ENCODE assay signal across 14 cellular contexts in genomic region chr11:72820439-72821139, GRCh38. TPM values are rescaled to one million over a fixed set of nuclear protein-coding genes. Genes with fewer than 3 reads are reported as not detected.
DNase-seq lines count a peak whose midpoint lies in the region; ATAC-seq and TF ChIP-seq lines count a peak whose summit lies in the region.
"Had no signal": no experiment of that assay in that cellular context is flagged by ENCODE, and none has a peak within 500 bp of the region (broad histone marks: within the 10 kb centered on the region; RNA-seq: fewer than 3 reads in every experiment).

No MANE protein-coding gene starts in this region.

- no peak overlapping the region for H2AFZ ChIP-seq in OCI-LY1 (ENCODE audit: low read length)

- no peak for DNase-seq in activated CD4-positive, alpha-beta T cell treated with anti-CD3 and anti-CD28 coated beads, Interleukin-2, amount 10 ng/mL, durations not matched to agents 24 days and 14 days
- DNase-seq in activated CD4-positive, alpha-beta T cell treated with anti-CD3 and anti-CD28 coated beads, Interleukin-2, amount 10 ng/mL, durations not matched to agents 7 days and 5 days: no peak
- DNase-seq in progenitor cell of endocrine pancreas (ENCODE audit: low spot score, unreplicated experiment): no peak
- DNase-seq in posterior vena cava (ENCODE audit: low spot score): no peak
- no peak for DNase-seq in hepatic stellate cell (ENCODE audit: low spot score)
- DNase-seq: cerebellar nuclear complex, hypothalamus, Karpas-422, left ventricle myocardium superior, NCI-H526 treated with DMSO at 0.1 percent for 48 hours, stomach had no signal

- H3K27ac Mint-ChIP-seq in activated CD4-positive, alpha-beta T cell treated with anti-CD3 and anti-CD28 coated beads, Interleukin-2, amount 10 ng/mL, durations not matched to agents 24 days and 14 days: peak overlapping the region; percentile 56
- no peak overlapping the region for H3K27ac Mint-ChIP-seq in activated CD4-positive, alpha-beta T cell treated with anti-CD3 and anti-CD28 coated beads, Interleukin-2, amount 10 ng/mL, durations not matched to agents 7 days and 5 days
- H3K27ac Mint-ChIP-seq in progenitor cell of endocrine pancreas: peak overlapping the region; percentile 52

- H3K9me2 ChIP-seq in OCI-LY1 (ENCODE audit: low read depth, low read length): no peaks in the 10 kb centered on the region

- peaks cover 39% of the 10 kb centered on the region; the same call in 1 of the 2 replicates for H3K36me3 ChIP-seq in OCI-LY1 (ENCODE audit: insufficient read depth, low read length)

- H3K27ac ChIP-seq in OCI-LY1 (ENCODE audit: low read depth, low read length, poor library complexity, severe bottlenecking): peak overlapping the region; percentile 76

- no peak overlapping the region for H3K4me3 ChIP-seq in OCI-LY1 (ENCODE audit: low read depth, low read length, poor library complexity, severe bottlenecking)

- no peak overlapping the region for H3K4me3 Mint-ChIP-seq in activated CD4-positive, alpha-beta T cell treated with anti-CD3 and anti-CD28 coated beads, Interleukin-2, amount 10 ng/mL, durations not matched to agents 24 days and 14 days
- no peak overlapping the region for H3K4me3 Mint-ChIP-seq in activated CD4-positive, alpha-beta T cell treated with anti-CD3 and anti-CD28 coated beads, Interleukin-2, amount 10 ng/mL, durations not matched to agents 7 days and 5 days
- peak overlapping the region; percentile 66 for H3K4me3 Mint-ChIP-seq in progenitor cell of endocrine pancreas (ENCODE audit: low read depth)

- H3K9me3 Mint-ChIP-seq in activated CD4-positive, alpha-beta T cell treated with anti-CD3 and anti-CD28 coated beads, Interleukin-2, amount 10 ng/mL, durations not matched to agents 24 days and 14 days: no peaks in the 10 kb centered on the region
- no peaks in the 10 kb centered on the region for H3K9me3 Mint-ChIP-seq in activated CD4-positive, alpha-beta T cell treated with anti-CD3 and anti-CD28 coated beads, Interleukin-2, amount 10 ng/mL, durations not matched to agents 7 days and 5 days
- no peaks in the 10 kb centered on the region for H3K9me3 Mint-ChIP-seq in progenitor cell of endocrine pancreas (ENCODE audit: low read depth)

- CTCF ChIA-PET in activated CD4-positive, alpha-beta T cell treated with anti-CD3 and anti-CD28 coated beads, Interleukin-2, amount 10 ng/mL, durations not matched to agents 7 days and 5 days (lab: Charles Lee): interaction anchor here (1.5 to 2.7 kb wide), 2 partner anchors 8 to 27 kb away, joined by 3 to 9 read pairs; partner anchors contain the start of gene STARD10

- intact Hi-C loops in activated CD4-positive, alpha-beta T cell treated with anti-CD3 and anti-CD28 coated beads, Interleukin-2, amount 10 ng/mL, durations not matched to agents 24 days and 14 days (cut with micrococcal nuclease): no loop called here
- intact Hi-C loops in posterior vena cava (cut with DNase I): loop anchor here in 1 of 2 donors (10.0 kb wide), 2 partner anchors 324 to 424 kb away; partner anchors contain the start of gene FCHSD2

- no peaks in the 10 kb centered on the region for H3F3A ChIP-seq in OCI-LY1 (ENCODE audit: insufficient read depth, low read length)

- H3K36me3 Mint-ChIP-seq in activated CD4-positive, alpha-beta T cell treated with anti-CD3 and anti-CD28 coated beads, Interleukin-2, amount 10 ng/mL, durations not matched to agents 24 days and 14 days (ENCODE audit: low read depth): peaks cover 47% of the 10 kb centered on the region
- peaks cover 54% of the 10 kb centered on the region for H3K36me3 Mint-ChIP-seq in activated CD4-positive, alpha-beta T cell treated with anti-CD3 and anti-CD28 coated beads, Interleukin-2, amount 10 ng/mL, durations not matched to agents 7 days and 5 days (ENCODE audit: low read depth)
- H3K36me3 Mint-ChIP-seq in progenitor cell of endocrine pancreas (ENCODE audit: insufficient read depth): peaks cover 9% of the 10 kb centered on the region

- no peaks in the 10 kb centered on the region for H3K9me3 ChIP-seq in OCI-LY1 (ENCODE audit: low read length)
- H3K9me3 ChIP-seq: stomach had no signal

- H3K27me3 Mint-ChIP-seq in activated CD4-positive, alpha-beta T cell treated with anti-CD3 and anti-CD28 coated beads, Interleukin-2, amount 10 ng/mL, durations not matched to agents 24 days and 14 days: no peaks in the 10 kb centered on the region
- H3K27me3 Mint-ChIP-seq in activated CD4-positive, alpha-beta T cell treated with anti-CD3 and anti-CD28 coated beads, Interleukin-2, amount 10 ng/mL, durations not matched to agents 7 days and 5 days: no peaks in the 10 kb centered on the region
- peaks cover 11% of the 10 kb centered on the region for H3K27me3 Mint-ChIP-seq in progenitor cell of endocrine pancreas

- POLR2A ChIA-PET in activated CD4-positive, alpha-beta T cell treated with anti-CD3 and anti-CD28 coated beads, Interleukin-2, amount 10 ng/mL, durations not matched to agents 7 days and 5 days (lab: Charles Lee): no interaction called here

- H3K4me1 Mint-ChIP-seq in activated CD4-positive, alpha-beta T cell treated with anti-CD3 and anti-CD28 coated beads, Interleukin-2, amount 10 ng/mL, durations not matched to agents 24 days and 14 days: peaks cover 24% of the 10 kb centered on the region
- peaks cover 30% of the 10 kb centered on the region for H3K4me1 Mint-ChIP-seq in activated CD4-positive, alpha-beta T cell treated with anti-CD3 and anti-CD28 coated beads, Interleukin-2, amount 10 ng/mL, durations not matched to agents 7 days and 5 days
- H3K4me1 Mint-ChIP-seq in progenitor cell of endocrine pancreas (ENCODE audit: low read depth): peaks cover 5% of the 10 kb centered on the region

- peak overlapping the region; percentile 87; the same call in 1 of the 2 replicates for H3K4me2 ChIP-seq in OCI-LY1 (ENCODE audit: low read length)

- H3K79me2 ChIP-seq in OCI-LY1 (ENCODE audit: insufficient read depth, low read length): no peaks in the 10 kb centered on the region

- no peaks in the 10 kb centered on the region for H4K20me1 ChIP-seq in OCI-LY1 (ENCODE audit: insufficient read depth, low read length)

- H3K4me1 ChIP-seq in OCI-LY1 (ENCODE audit: insufficient read depth, low read length, severe bottlenecking): peaks cover 42% of the 10 kb centered on the region

- no peak for TF ChIP-seq CTCF in OCI-LY1 (IDR thresholded peaks at IDR 0.05; ENCODE audit: low read length)
- TF ChIP-seq CTCF in progenitor cell of endocrine pancreas (IDR thresholded peaks at IDR 0.05; ENCODE audit: unreplicated experiment): no peak

- no peaks in the 10 kb centered on the region for H3K27me3 ChIP-seq in OCI-LY1 (ENCODE audit: insufficient read depth, low read length)
- H3K27me3 ChIP-seq: stomach had no signal

- ATAC-seq in esophagus mucosa (peak; percentile 67), GM18873 (IDR thresholded peaks at IDR 0.05; ENCODE audit: low FRiP score, unreplicated experiment) (no peak)

- no peak overlapping the region; the same call in 1 of the 2 replicates for H3K9ac ChIP-seq in OCI-LY1 (ENCODE audit: low read length)

RNA-seq across cellular contexts. Expression of gene ATG16L2, which starts 6.4 kb away (rescaled TPM):
- 74.1 and 75.8 TPM in 2 replicates for total RNA-seq in activated CD4-positive, alpha-beta T cell treated with anti-CD3 and anti-CD28 coated beads, Interleukin-2, amount 10 ng/mL, durations not matched to agents 24 days and 14 days
- total RNA-seq in activated CD4-positive, alpha-beta T cell treated with anti-CD3 and anti-CD28 coated beads, Interleukin-2, amount 10 ng/mL, durations not matched to agents 7 days and 5 days: 100 to 1,000 TPM; 108 to 113 TPM
- total RNA-seq in esophagus mucosa (16.1 TPM), progenitor cell of endocrine pancreas (43.8 and 43.9 TPM in 2 replicates), posterior vena cava (10 to 100 TPM; 13.5 to 17.6 TPM)

RNA-seq across cellular contexts. Expression of gene STARD10, which starts 26.7 kb away (rescaled TPM):
- total RNA-seq in activated CD4-positive, alpha-beta T cell treated with anti-CD3 and anti-CD28 coated beads, Interleukin-2, amount 10 ng/mL, durations not matched to agents 24 days and 14 days: 16.3 and 17.2 TPM in 2 replicates
- total RNA-seq in activated CD4-positive, alpha-beta T cell treated with anti-CD3 and anti-CD28 coated beads, Interleukin-2, amount 10 ng/mL, durations not matched to agents 7 days and 5 days: 1 to 10 TPM; 4.5 to 6.4 TPM
- total RNA-seq in esophagus mucosa: 68.8 TPM
- 212 and 220 TPM in 2 replicates for total RNA-seq in progenitor cell of endocrine pancreas
- total RNA-seq in posterior vena cava: 10 to 100 TPM; 20.4 to 22.1 TPM
